In the genomic region with DNA sequence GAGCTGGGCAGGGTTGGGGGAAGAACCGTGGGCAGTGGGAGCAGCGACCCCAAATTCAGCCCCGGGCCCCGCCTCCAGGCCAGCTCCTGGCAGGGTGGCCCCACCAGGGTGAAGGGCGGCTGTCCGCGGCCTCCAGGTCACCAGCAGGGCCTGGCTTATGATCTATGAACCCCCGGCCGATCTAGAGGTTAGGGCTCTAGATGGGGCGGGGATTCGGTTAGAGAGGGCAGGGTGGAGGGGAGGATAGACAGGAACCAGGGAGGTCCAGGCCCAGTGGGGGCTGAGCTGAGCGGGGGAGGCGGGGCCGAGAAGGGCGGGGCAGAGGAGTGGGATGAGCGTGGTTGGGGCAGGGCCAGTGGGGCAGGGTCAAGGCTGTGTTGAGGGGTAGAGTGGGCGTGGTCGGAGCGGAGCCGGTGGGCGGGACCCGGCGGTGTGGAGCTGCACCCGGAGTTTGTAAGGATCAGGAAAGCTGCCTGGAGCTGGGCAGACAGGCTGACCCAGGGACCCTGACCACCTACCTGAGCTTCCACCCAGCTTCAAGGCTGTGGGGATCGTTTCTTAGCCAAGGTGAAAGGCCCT, we compare ENCODE assay signal across 10 cellular contexts. TPM values are rescaled to one million over a fixed set of nuclear protein-coding genes. Genes with fewer than 3 reads are reported as not detected.
DNase-seq lines count a peak whose midpoint lies in the region; ATAC-seq and TF ChIP-seq lines count a peak whose summit lies in the region.
"Had no signal": no experiment of that assay in that cellular context is flagged by ENCODE, and none has a peak within 500 bp of the region (broad histone marks: within the 10 kb centered on the region; RNA-seq: fewer than 3 reads in every experiment).

No MANE protein-coding gene starts in this region.

- peak; percentile 15 for DNase-seq in GM12865 (ENCODE audit: low read depth)
- DNase-seq in activated CD4-positive, alpha-beta T cell treated with anti-CD3 and anti-CD28 coated beads for 48 hours: peak; percentile 58
- DNase-seq in epithelial cell of proximal tubule (ENCODE audit: low read depth): no peak
- DNase-seq in mesenchymal stem cell: peak; percentile 58
- DNase-seq in stimulated activated CD8-positive, alpha-beta memory T cell treated with anti-CD3 and anti-CD28 coated beads, Interleukin-2, amount 100 ng/mL, for 48 hours (ENCODE audit: low read depth in 2 of 2): peak; percentile 27 to 52
- no peak for DNase-seq in NCI-H1105 (lab: John Stamatoyannopoulos, UW)
- DNase-seq in NCI-H510A (lab: John Stamatoyannopoulos, UW): no peak

- peaks cover 15% of the 10 kb centered on the region for H3K4me1 ChIP-seq in mesenchymal stem cell (ENCODE audit: control insufficient read depth, insufficient read depth, low read depth, low read length)

- WGBS in mesenchymal stem cell: 20% methylated on average over 18 of the region's 25 CpGs

- no peaks in the 10 kb centered on the region for H3K79me1 ChIP-seq in mesenchymal stem cell (replicated peaks; ENCODE audit: low read length, poor library complexity, severe bottlenecking)

- H4K8ac ChIP-seq in mesenchymal stem cell (ENCODE audit: low read length): peak overlapping the region; percentile 48

- no peak overlapping the region for H2BK15ac ChIP-seq in mesenchymal stem cell (ENCODE audit: low read depth, poor library complexity, severe bottlenecking)

- H3K9me3 ChIP-seq in mesenchymal stem cell (ENCODE audit: control insufficient read depth, low read length): no peaks in the 10 kb centered on the region

- no peak overlapping the region for H3K27ac ChIP-seq in mesenchymal stem cell (ENCODE audit: low read length, poor library complexity, severe bottlenecking)
- H3K27ac ChIP-seq: HL-60 had no signal

- peak overlapping the region; percentile 79 for H3K9ac ChIP-seq in mesenchymal stem cell (ENCODE audit: low read length)

- H3K23ac ChIP-seq in mesenchymal stem cell (ENCODE audit: low read length in 2 of 2): no peak overlapping the region

- H2BK120ac ChIP-seq in mesenchymal stem cell (ENCODE audit: low read depth, low read length): no peak overlapping the region

- H2BK12ac ChIP-seq in mesenchymal stem cell (ENCODE audit: low read length in 2 of 2): no peak overlapping the region

- H2BK5ac ChIP-seq in mesenchymal stem cell (ENCODE audit: low read depth, low read length, poor library complexity, severe bottlenecking): no peak overlapping the region

- peak overlapping the region; percentile 78 for H3K4me2 ChIP-seq in mesenchymal stem cell (ENCODE audit: low read length, poor library complexity, severe bottlenecking)

- ATAC-seq in GM18909 (IDR thresholded peaks at IDR 0.05; ENCODE audit: poor library complexity, unreplicated experiment): no peak

- H3K14ac ChIP-seq in mesenchymal stem cell (ENCODE audit: low read length in 2 of 2): no peak overlapping the region

- no peak overlapping the region for H4K91ac ChIP-seq in mesenchymal stem cell (ENCODE audit: low read length)

- H2AFZ ChIP-seq in mesenchymal stem cell (ENCODE audit: low read depth, low read length): peak overlapping the region; percentile 73

- TF ChIP-seq CTCF in GM12865 (IDR thresholded peaks at IDR 0.05; ENCODE audit: insufficient read depth, low read depth, low read length, missing control alignments): no peak
- no peak for TF ChIP-seq CTCF in epithelial cell of proximal tubule (conservative IDR thresholded peaks at IDR 0.05; ENCODE audit: low read depth, low read length)

- peak overlapping the region in 1 of 2 experiments; percentile 35 for H3K4ac ChIP-seq in mesenchymal stem cell (ENCODE audit: low read depth in 1 of 2, low read length in 2 of 2)

- no peak overlapping the region for H3K18ac ChIP-seq in mesenchymal stem cell (ENCODE audit: low read depth in 1 of 2, low read length in 2 of 2)

- H2AK5ac ChIP-seq in mesenchymal stem cell (ENCODE audit: low read length, severe bottlenecking): no peak overlapping the region

- no peak overlapping the region for H3K4me3 ChIP-seq in GM12865 (ENCODE audit: low read depth, low read length)
- peak overlapping the region; percentile 47 for H3K4me3 ChIP-seq in epithelial cell of proximal tubule (ENCODE audit: low read depth, low read length)
- H3K4me3 ChIP-seq in mesenchymal stem cell (ENCODE audit: insufficient read depth in 1 of 2, low read depth in 1 of 2, low read length in 2 of 2): peak overlapping the region; percentile 26 to 75

- H3K36me3 ChIP-seq in mesenchymal stem cell (ENCODE audit: control insufficient read depth in 1 of 2, insufficient read depth in 2 of 2, low read depth in 1 of 2, low read length in 2 of 2): no peaks in the 10 kb centered on the region

- peaks cover 5 to 29% of the 10 kb centered on the region in 2 experiments for H3K27me3 ChIP-seq in mesenchymal stem cell (ENCODE audit: control insufficient read depth in 1 of 2, insufficient read depth in 1 of 2, low read length in 2 of 2)

RNA-seq across cellular contexts. Expression of a gene that starts 29.3 kb away (rescaled TPM):
- total RNA-seq in epithelial cell of proximal tubule: not detected in 2 replicates
- polyA plus RNA-seq in mesenchymal stem cell (2013, experiment 1 of 2): not detected
- polyA plus RNA-seq in mesenchymal stem cell (2013, experiment 2 of 2): not detected
- total RNA-seq: kidney epithelial cell had no signal

RNA-seq across cellular contexts. Expression of a gene that starts 36.6 kb away (rescaled TPM):
- total RNA-seq in epithelial cell of proximal tubule: 0.65 and 2.5 TPM in 2 replicates
- polyA plus RNA-seq in mesenchymal stem cell (2013, experiment 1 of 2): not detected
- polyA plus RNA-seq in mesenchymal stem cell (2013, experiment 2 of 2): not detected

Comparison
In these comparisons a context has a peak if more than half of its experiments do, and no peak if none do; other contexts are left out.
1. DNase-seq: peak in GM12865 (single experiment), activated CD4-positive, alpha-beta T cell treated with anti-CD3 and anti-CD28 coated beads for 48 hours (single experiment), mesenchymal stem cell (single experiment) and stimulated activated CD8-positive, alpha-beta memory T cell treated with anti-CD3 and anti-CD28 coated beads, Interleukin-2, amount 100 ng/mL, for 48 hours (2 of 2); none in epithelial cell of proximal tubule (single experiment), NCI-H1105 (single experiment) and NCI-H510A (single experiment).